ENCODE assay signal across 22 cellular contexts in genomic region chr4:99845179-99845578, GRCh38. TPM values are rescaled to one million over a fixed set of nuclear protein-coding genes. Genes with fewer than 3 reads are reported as not detected.
DNase-seq lines count a peak whose midpoint lies in the region; ATAC-seq, FAIRE-seq and TF ChIP-seq lines count a peak whose summit lies in the region.
"Had no signal": no experiment of that assay in that cellular context is flagged by ENCODE, and none has a peak within 500 bp of the region (broad histone marks: within the 10 kb centered on the region; RNA-seq: fewer than 3 reads in every experiment).

No MANE protein-coding gene starts in this region.

- H3K4me3 Mint-ChIP-seq in activated CD4-positive, alpha-beta T cell treated with anti-CD3 and anti-CD28 coated beads for 36 hours, result no peak overlapping the region
- no peak overlapping the region for H3K4me3 Mint-ChIP-seq in activated CD8-positive, alpha-beta T cell treated with anti-CD3 and anti-CD28 coated beads, Interleukin-2, amount 10 ng/mL, durations not matched to agents 7 days and 5 days
- H3K4me3 Mint-ChIP-seq in naive thymus-derived CD8-positive, alpha-beta T cell, result peak overlapping the region in 5 of 10 donors; percentile 44 to 79 (median 64)
- H3K4me3 Mint-ChIP-seq: brain, nephron progenitor cell had no signal

- FAIRE-seq in GM12892 (lab: Jason Lieb, UNC), result peak; percentile 38
- FAIRE-seq: A204.1, endothelial cell of umbilical vein, H54, kidney, RCC 7860 had no signal

- no peaks in the 10 kb centered on the region for H3K9me3 Mint-ChIP-seq in activated CD4-positive, alpha-beta T cell treated with anti-CD3 and anti-CD28 coated beads for 36 hours (ENCODE audit: low read depth)
- no peaks in the 10 kb centered on the region for H3K9me3 Mint-ChIP-seq in activated CD8-positive, alpha-beta T cell treated with anti-CD3 and anti-CD28 coated beads, Interleukin-2, amount 10 ng/mL, durations not matched to agents 7 days and 5 days (ENCODE audit: insufficient read depth)
- H3K9me3 Mint-ChIP-seq in naive thymus-derived CD8-positive, alpha-beta T cell, result no peaks in the 10 kb centered on the region
- H3K9me3 Mint-ChIP-seq: brain, nephron progenitor cell had no signal

- CTCF ChIA-PET in activated CD4-positive, alpha-beta T cell treated with anti-CD3 and anti-CD28 coated beads for 36 hours (lab: Charles Lee), result interaction anchor here (1.0 to 1.3 kb wide), 2 partner anchors 11 to 102 kb away, joined by 3 read pairs; no protein-coding TSS in a partner anchor
- CTCF ChIA-PET in activated CD8-positive, alpha-beta T cell treated with anti-CD3 and anti-CD28 coated beads, Interleukin-2, amount 10 ng/mL, durations not matched to agents 7 days and 5 days (lab: Charles Lee), result interaction anchor here (1.1 to 3.4 kb wide), 8 partner anchors 12 to 103 kb away, joined by 3 to 23 read pairs (median 5); partner anchors contain the start of genes DAPP1 and LAMTOR3

- peak overlapping the region; percentile 88 for H3K27ac Mint-ChIP-seq in activated CD4-positive, alpha-beta T cell treated with anti-CD3 and anti-CD28 coated beads for 36 hours
- peak overlapping the region; percentile 80 for H3K27ac Mint-ChIP-seq in activated CD8-positive, alpha-beta T cell treated with anti-CD3 and anti-CD28 coated beads, Interleukin-2, amount 10 ng/mL, durations not matched to agents 7 days and 5 days
- peak overlapping the region; percentile 82 to 98 (median 86) for H3K27ac Mint-ChIP-seq in naive thymus-derived CD8-positive, alpha-beta T cell
- H3K27ac Mint-ChIP-seq: nephron progenitor cell had no signal

- DNase-seq in activated CD4-positive, alpha-beta T cell treated with anti-CD3 and anti-CD28 coated beads for 36 hours, result no peak
- DNase-seq in activated CD4-positive, alpha-beta T cell treated with anti-CD3 and anti-CD28 coated beads for 1 hour, result no peak
- no peak for DNase-seq in GM12892 (ENCODE audit: insufficient read length)
- DNase-seq in activated CD8-positive, alpha-beta T cell treated with anti-CD3 and anti-CD28 coated beads, Interleukin-2, amount 10 ng/mL, durations not matched to agents 7 days and 5 days, result no peak
- no peak for DNase-seq in naive thymus-derived CD8-positive, alpha-beta T cell
- no peak for DNase-seq in SIG-M5 treated with dmso at 0.1 percent for 504 hours (lab: John Stamatoyannopoulos, UW; ENCODE audit: unreplicated experiment)
- no peak for DNase-seq in NCI-H1417 (lab: John Stamatoyannopoulos, UW)
- DNase-seq in NOMO-1 treated with DMSO at 0.1 percent for 48 hours (lab: John Stamatoyannopoulos, UW; ENCODE audit: unreplicated experiment), result no peak
- DNase-seq: activated CD8-positive, alpha-beta memory T cell treated with anti-CD3 and anti-CD28 coated beads for 24 hours; activated gamma-delta T cell; hypothalamus; kidney; mammary epithelial cell; NCI-H1417 treated with DMSO at 0.1 percent for 48 hours; NCI-H748 treated with DMSO at 0.1 percent for 48 hours; nephron progenitor cell; thyroid gland had no signal

- no peaks in the 10 kb centered on the region for H3K27me3 Mint-ChIP-seq in activated CD4-positive, alpha-beta T cell treated with anti-CD3 and anti-CD28 coated beads for 36 hours
- no peaks in the 10 kb centered on the region for H3K27me3 Mint-ChIP-seq in activated CD8-positive, alpha-beta T cell treated with anti-CD3 and anti-CD28 coated beads, Interleukin-2, amount 10 ng/mL, durations not matched to agents 7 days and 5 days (ENCODE audit: low read depth)
- no peaks in the 10 kb centered on the region for H3K27me3 Mint-ChIP-seq in naive thymus-derived CD8-positive, alpha-beta T cell

- no peak for ATAC-seq in activated CD4-positive, alpha-beta T cell treated with anti-CD3 and anti-CD28 coated beads for 36 hours
- no peak for ATAC-seq in activated CD8-positive, alpha-beta T cell treated with anti-CD3 and anti-CD28 coated beads, Interleukin-2, amount 10 ng/mL, durations not matched to agents 7 days and 5 days
- ATAC-seq in naive thymus-derived CD8-positive, alpha-beta T cell, result peak in 1 of 2 donors; percentile 18

- intact Hi-C loops in activated CD4-positive, alpha-beta T cell treated with anti-CD3 and anti-CD28 coated beads for 36 hours (cut with DNase I, micrococcal nuclease), result loop anchor here (5.0 kb wide), 2 partner anchors 83 to 1243 kb away; no protein-coding TSS in a partner anchor

- H3K4me1 Mint-ChIP-seq in activated CD4-positive, alpha-beta T cell treated with anti-CD3 and anti-CD28 coated beads for 36 hours, result peaks cover 74% of the 10 kb centered on the region
- peaks cover 46% of the 10 kb centered on the region for H3K4me1 Mint-ChIP-seq in activated CD8-positive, alpha-beta T cell treated with anti-CD3 and anti-CD28 coated beads, Interleukin-2, amount 10 ng/mL, durations not matched to agents 7 days and 5 days (ENCODE audit: low read depth)
- peaks cover 17 to 43% (median 36%) of the 10 kb centered on the region in 4 donors for H3K4me1 Mint-ChIP-seq in naive thymus-derived CD8-positive, alpha-beta T cell
- H3K4me1 Mint-ChIP-seq: nephron progenitor cell had no signal

- peaks cover 50% of the 10 kb centered on the region for H3K36me3 Mint-ChIP-seq in activated CD4-positive, alpha-beta T cell treated with anti-CD3 and anti-CD28 coated beads for 36 hours (ENCODE audit: low read depth)
- H3K36me3 Mint-ChIP-seq in activated CD8-positive, alpha-beta T cell treated with anti-CD3 and anti-CD28 coated beads, Interleukin-2, amount 10 ng/mL, durations not matched to agents 7 days and 5 days (ENCODE audit: low read depth), result peaks cover 37% of the 10 kb centered on the region
- peaks cover 0 to 28% (median 23%) of the 10 kb centered on the region in 3 donors for H3K36me3 Mint-ChIP-seq in naive thymus-derived CD8-positive, alpha-beta T cell
- H3K36me3 Mint-ChIP-seq: brain had no signal

- POLR2A ChIA-PET in activated CD4-positive, alpha-beta T cell treated with anti-CD3 and anti-CD28 coated beads for 36 hours (lab: Charles Lee), result no interaction called here
- POLR2A ChIA-PET in activated CD8-positive, alpha-beta T cell treated with anti-CD3 and anti-CD28 coated beads, Interleukin-2, amount 10 ng/mL, durations not matched to agents 7 days and 5 days (lab: Charles Lee), result interaction anchor here (1.2 to 4.3 kb wide), 2 partner anchors 26 to 28 kb away, joined by 3 to 24 read pairs; partner anchors contain the start of gene DAPP1
- POLR2A ChIA-PET in naive thymus-derived CD8-positive, alpha-beta T cell (lab: Charles Lee), result interaction anchor here (1.4 to 1.9 kb wide), 2 partner anchors 28 to 49 kb away, joined by 6 to 8 read pairs; partner anchors contain the start of genes DAPP1 and LAMTOR3

- no peak for TF ChIP-seq POLR2A in GM12892 (IDR thresholded peaks at IDR 0.05; ENCODE audit: low read depth, low read length)

RNA-seq across cellular contexts. Expression of gene DAPP1, which starts 28.6 kb away (rescaled TPM):
- total RNA-seq in activated CD4-positive, alpha-beta T cell treated with anti-CD3 and anti-CD28 coated beads for 36 hours, result 10 to 100 TPM; 24.7 to 25.9 TPM
- 40.2 TPM for polyA plus RNA-seq in GM12892 (2012; ENCODE audit: missing spikeins)
- total RNA-seq in activated CD8-positive, alpha-beta T cell treated with anti-CD3 and anti-CD28 coated beads, Interleukin-2, amount 10 ng/mL, durations not matched to agents 7 days and 5 days, result 10 to 100 TPM; 16.7 to 17.5 TPM
- total RNA-seq in naive thymus-derived CD8-positive, alpha-beta T cell, result 10 to 100 TPM; 11.2 to 12.1 TPM
- 10 to 100 TPM in 2 of 3 donors, 1 to 10 TPM in 1; 8.6 to 17.0 (median 12.2) TPM for polyA plus RNA-seq in naive thymus-derived CD8-positive, alpha-beta T cell
- total RNA-seq: endothelial cell of umbilical vein had no signal
- polyA plus RNA-seq: endothelial cell of umbilical vein had no signal

RNA-seq across cellular contexts. Expression of gene LAMTOR3, which starts 49.0 kb away (rescaled TPM):
- total RNA-seq in activated CD4-positive, alpha-beta T cell treated with anti-CD3 and anti-CD28 coated beads for 36 hours, result 10 to 100 TPM; 28.5 to 30.4 TPM
- 40.5 TPM for polyA plus RNA-seq in GM12892 (2012; ENCODE audit: missing spikeins)
- 10 to 100 TPM; 26.8 to 28.8 TPM for total RNA-seq in activated CD8-positive, alpha-beta T cell treated with anti-CD3 and anti-CD28 coated beads, Interleukin-2, amount 10 ng/mL, durations not matched to agents 7 days and 5 days
- 10 to 100 TPM; 24.9 to 27.8 TPM for total RNA-seq in naive thymus-derived CD8-positive, alpha-beta T cell
- polyA plus RNA-seq in naive thymus-derived CD8-positive, alpha-beta T cell, result 10 to 100 TPM; 29.0 to 35.6 (median 29.7) TPM
